Comparison of ENCODE assay signal across 7 cellular contexts in genomic region chr5:143533475-143533874, GRCh38.
"Had no signal": no experiment of that assay in that cellular context is flagged by ENCODE, and none has a peak within 500 bp of the region (broad histone marks: within the 10 kb centered on the region; RNA-seq: fewer than 3 reads in every experiment).

No MANE protein-coding gene starts in this region.

- H3K4me3 ChIP-seq: GM12878 had no signal

- FAIRE-seq: G401.6, GM12878, GM12891, GM12892, GM19239 had no signal

- ATAC-seq: GM12878 had no signal

- DNase-seq: GDM1, GF-D8 had no signal
